In the genomic region with DNA sequence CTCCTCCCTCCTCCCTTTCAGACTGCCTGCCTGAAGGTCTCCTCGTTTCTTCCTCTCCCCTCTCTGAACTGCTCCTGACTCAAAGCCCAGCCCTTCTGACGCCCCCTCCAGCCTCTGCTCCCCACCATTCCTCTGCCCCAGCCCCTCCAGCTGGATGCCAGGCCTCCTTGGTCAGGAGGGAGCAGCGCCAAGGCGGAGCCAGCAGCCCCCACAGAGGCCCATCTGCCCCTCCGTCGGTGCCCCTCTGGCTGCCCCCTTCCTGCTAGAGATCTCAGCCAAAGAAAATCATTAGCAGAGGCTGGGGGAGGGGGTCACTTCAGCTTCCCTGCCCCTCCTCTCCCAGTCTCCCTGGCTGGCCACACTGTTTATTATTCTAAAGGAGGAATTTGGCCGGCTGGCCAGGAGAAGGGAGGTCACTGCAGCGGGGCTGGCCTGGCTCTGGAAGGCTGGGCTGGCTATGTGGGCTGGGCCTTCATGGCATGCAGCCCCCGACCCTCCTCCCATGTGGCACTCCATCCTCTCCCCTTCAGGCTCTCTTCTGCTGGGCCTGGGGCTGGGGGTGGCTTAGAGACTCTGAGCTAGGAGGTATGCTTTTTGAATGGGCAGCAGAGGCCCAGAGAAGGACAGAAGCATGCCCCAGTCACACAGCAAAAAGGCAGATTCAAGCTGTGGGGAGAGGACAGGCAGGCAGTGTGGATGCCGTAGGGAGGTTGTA, we compare ENCODE assay signal across 9 cellular contexts. TPM values are rescaled to one million over a fixed set of nuclear protein-coding genes. Genes with fewer than 3 reads are reported as not detected.
A peak's percentile ranks its signal among the peaks of the same experiment; 100 is the strongest.
DNase-seq lines count a peak whose midpoint lies in the region; ATAC-seq and TF ChIP-seq lines count a peak whose summit lies in the region.
"Had no signal": no experiment of that assay in that cellular context is flagged by ENCODE, and none has a peak within 500 bp of the region (broad histone marks: within the 10 kb centered on the region; RNA-seq: fewer than 3 reads in every experiment).

No MANE protein-coding gene starts in this region.

- DNase-seq in AG04450 (ENCODE audit: low read depth, low spot score) (peak; percentile 90), SK-N-SH (peak; percentile 80), foreskin fibroblast (peak; percentile 79 to 90), nucleus accumbens (lab: John Stamatoyannopoulos, UW) (peak in 38 of 56 donors; percentile 9 to 80 (median 44)), RWPE1 (ENCODE audit: low spot score) (no peak), NCI-H2029 (lab: John Stamatoyannopoulos, UW) (no peak), NCI-H187 (lab: John Stamatoyannopoulos, UW) (no peak)
- DNase-seq: DMS53 had no signal

- no peaks in the 10 kb centered on the region for H3K9me2 ChIP-seq in SK-N-SH

- CTCF ChIA-PET in AG04450 (lab: Charles Lee), result interaction anchor here (0.6 to 1.9 kb wide), 7 partner anchors 8 to 213 kb away, joined by 3 to 8 read pairs (median 5); a partner anchor contains a TSS
- CTCF ChIA-PET in SK-N-SH (lab: Yijun Ruan, JAX), result interaction anchor here (1.1 to 2.6 kb wide), 11 partner anchors 8 to 704 kb away, joined by 3 to 15 read pairs (median 4); no protein-coding TSS in a partner anchor
- CTCF ChIA-PET in RWPE1 (lab: Yijun Ruan, JAX), result interaction anchor here (1.6 kb wide), 1 partner anchor 16 kb away, joined by 4 read pairs; no protein-coding TSS in a partner anchor

- H3K4me3 ChIP-seq in AG04450 (ENCODE audit: low read depth, low read length) (peak overlapping the region; percentile 41), SK-N-SH (ENCODE audit: low read depth in 2 of 2, low read length in 1 of 2) (no peak overlapping the region), foreskin fibroblast (ENCODE audit: low read depth in 1 of 2, low read length in 2 of 2) (peak overlapping the region in 1 of 2 donors; percentile 8)

- H3K27me3 ChIP-seq in AG04450 (ENCODE audit: control insufficient read depth, insufficient read depth, low read length) (no peaks in the 10 kb centered on the region), SK-N-SH (ENCODE audit: insufficient read depth) (no peaks in the 10 kb centered on the region)

- peak; percentile 24; the same call in 1 of the 2 replicates for TF ChIP-seq RAD21 in SK-N-SH (IDR thresholded peaks at IDR 0.05; ENCODE audit: low read length)

- H2AFZ ChIP-seq in SK-N-SH (ENCODE audit: low read depth), result 0 out of 2 replicates have a peak overlapping the region, but pooled peaks have one; percentile 13

- TF ChIP-seq EP300 in SK-N-SH (IDR thresholded peaks at IDR 0.05; ENCODE audit: borderline replicate concordance in 1 of 2, low read depth in 1 of 2, low read length in 1 of 2), result peak in 1 of 2 experiments; percentile 50; a peak in 2 of 4 replicates

- peaks cover 11 to 28% of the 10 kb centered on the region in 2 experiments for H3K36me3 ChIP-seq in SK-N-SH (replicated peaks in 1 of 2; ENCODE audit: control insufficient read depth in 1 of 2, insufficient read depth in 2 of 2, low read length in 1 of 2)

- no peak for ATAC-seq in HG03045 (IDR thresholded peaks at IDR 0.05; ENCODE audit: unreplicated experiment)

- peak overlapping the region; percentile 100 for H3K27ac ChIP-seq in AG04450 (ENCODE audit: low read depth, low read length)
- H3K27ac ChIP-seq in SK-N-SH (ENCODE audit: low read depth in 2 of 2, low read length in 1 of 2), result peak overlapping the region; percentile 87 to 99
- H3K27ac ChIP-seq in RWPE1, result no peak overlapping the region

- peak overlapping the region; percentile 38; the same call in 1 of the 2 replicates for H3K9ac ChIP-seq in SK-N-SH

- POLR2A ChIA-PET in AG04450 (lab: Yijun Ruan, JAX) (interaction anchor here (1.1 to 4.0 kb wide), 8 partner anchors 14 to 296 kb away, joined by 3 to 31 read pairs (median 3); a partner anchor contains a TSS), SK-N-SH (lab: Yijun Ruan, JAX) (interaction anchor here (1.0 kb wide), 1 partner anchor 17 kb away, joined by 3 read pairs; a partner anchor contains a TSS), RWPE1 (lab: Yijun Ruan, JAX; ENCODE audit: low non-redundant PET) (no interaction called here)

- 25% methylated on average over 10 of the region's 10 CpGs for WGBS in SK-N-SH (ENCODE audit: low lambda C conversion rate)

- H3K4me2 ChIP-seq in SK-N-SH, result peak overlapping the region; percentile 74

- TF ChIP-seq CTCF in AG04450 (IDR thresholded peaks at IDR 0.05; ENCODE audit: low read depth, low read length) (no peak), SK-N-SH (IDR thresholded peaks at IDR 0.05) (no peak), foreskin fibroblast (IDR thresholded peaks at IDR 0.05; ENCODE audit: low read depth, low read length) (no peak), RWPE1 (conservative IDR thresholded peaks at IDR 0.05; ENCODE audit: low read depth) (no peak)

- peaks cover 24% of the 10 kb centered on the region for H3F3A ChIP-seq in SK-N-SH (replicated peaks; ENCODE audit: insufficient read depth)

- H3K79me2 ChIP-seq in SK-N-SH (ENCODE audit: insufficient read depth), result peaks cover 35% of the 10 kb centered on the region

- H3K9me3 ChIP-seq in AG04450 (ENCODE audit: control insufficient read depth, insufficient read depth, low read length) (no peaks in the 10 kb centered on the region; the same call in 1 of the 2 replicates), SK-N-SH (no peaks in the 10 kb centered on the region)

- H3K4me1 ChIP-seq in SK-N-SH (ENCODE audit: control insufficient read depth in 1 of 2, insufficient read depth in 2 of 2, low read depth in 1 of 2, low read length in 1 of 2), result peaks cover 59 to 76% of the 10 kb centered on the region in 2 experiments

- no peaks in the 10 kb centered on the region for H4K20me1 ChIP-seq in SK-N-SH (ENCODE audit: insufficient read depth)

TF ChIP-seq in SK-N-SH, 30 proteins besides CTCF, POLR2A, EP300 and RAD21 (continues in another document):
- TF ChIP-seq TCF12 (IDR thresholded peaks at IDR 0.05) (peak; percentile 72), FOXJ3 (CRISPR knock-in tag; IDR thresholded peaks at IDR 0.05) (no peak), MEF2A (IDR thresholded peaks at IDR 0.05; ENCODE audit: borderline replicate concordance, low read depth) (no peak), POLR2AphosphoS5 (IDR thresholded peaks at IDR 0.05; ENCODE audit: low read depth, low read length) (no peak), NFIC (IDR thresholded peaks at IDR 0.05; ENCODE audit: borderline replicate concordance) (peak; percentile 68), MXI1 (IDR thresholded peaks at IDR 0.05; ENCODE audit: low read depth, low read length) (no peak)
- TF ChIP-seq, protein P1, sequence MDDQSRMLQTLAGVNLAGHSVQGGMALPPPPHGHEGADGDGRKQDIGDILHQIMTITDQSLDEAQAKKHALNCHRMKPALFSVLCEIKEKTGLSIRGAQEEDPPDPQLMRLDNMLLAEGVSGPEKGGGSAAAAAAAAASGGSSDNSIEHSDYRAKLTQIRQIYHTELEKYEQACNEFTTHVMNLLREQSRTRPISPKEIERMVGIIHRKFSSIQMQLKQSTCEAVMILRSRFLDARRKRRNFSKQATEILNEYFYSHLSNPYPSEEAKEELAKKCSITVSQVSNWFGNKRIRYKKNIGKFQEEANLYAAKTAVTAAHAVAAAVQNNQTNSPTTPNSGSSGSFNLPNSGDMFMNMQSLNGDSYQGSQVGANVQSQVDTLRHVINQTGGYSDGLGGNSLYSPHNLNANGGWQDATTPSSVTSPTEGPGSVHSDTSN (IDR thresholded peaks at IDR 0.05), result peak; percentile 24; the same call in 1 of the 2 replicates
- TF ChIP-seq, protein P2, sequence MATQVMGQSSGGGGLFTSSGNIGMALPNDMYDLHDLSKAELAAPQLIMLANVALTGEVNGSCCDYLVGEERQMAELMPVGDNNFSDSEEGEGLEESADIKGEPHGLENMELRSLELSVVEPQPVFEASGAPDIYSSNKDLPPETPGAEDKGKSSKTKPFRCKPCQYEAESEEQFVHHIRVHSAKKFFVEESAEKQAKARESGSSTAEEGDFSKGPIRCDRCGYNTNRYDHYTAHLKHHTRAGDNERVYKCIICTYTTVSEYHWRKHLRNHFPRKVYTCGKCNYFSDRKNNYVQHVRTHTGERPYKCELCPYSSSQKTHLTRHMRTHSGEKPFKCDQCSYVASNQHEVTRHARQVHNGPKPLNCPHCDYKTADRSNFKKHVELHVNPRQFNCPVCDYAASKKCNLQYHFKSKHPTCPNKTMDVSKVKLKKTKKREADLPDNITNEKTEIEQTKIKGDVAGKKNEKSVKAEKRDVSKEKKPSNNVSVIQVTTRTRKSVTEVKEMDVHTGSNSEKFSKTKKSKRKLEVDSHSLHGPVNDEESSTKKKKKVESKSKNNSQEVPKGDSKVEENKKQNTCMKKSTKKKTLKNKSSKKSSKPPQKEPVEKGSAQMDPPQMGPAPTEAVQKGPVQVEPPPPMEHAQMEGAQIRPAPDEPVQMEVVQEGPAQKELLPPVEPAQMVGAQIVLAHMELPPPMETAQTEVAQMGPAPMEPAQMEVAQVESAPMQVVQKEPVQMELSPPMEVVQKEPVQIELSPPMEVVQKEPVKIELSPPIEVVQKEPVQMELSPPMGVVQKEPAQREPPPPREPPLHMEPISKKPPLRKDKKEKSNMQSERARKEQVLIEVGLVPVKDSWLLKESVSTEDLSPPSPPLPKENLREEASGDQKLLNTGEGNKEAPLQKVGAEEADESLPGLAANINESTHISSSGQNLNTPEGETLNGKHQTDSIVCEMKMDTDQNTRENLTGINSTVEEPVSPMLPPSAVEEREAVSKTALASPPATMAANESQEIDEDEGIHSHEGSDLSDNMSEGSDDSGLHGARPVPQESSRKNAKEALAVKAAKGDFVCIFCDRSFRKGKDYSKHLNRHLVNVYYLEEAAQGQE (IDR thresholded peaks at IDR 0.05; ENCODE audit: low read depth, low read length), result no peak

RNA-seq across cellular contexts. Expression of a gene that starts 16.9 kb away (rescaled TPM):
- polyA plus RNA-seq in AG04450 (2011; rRNA removed), result 118 and 149 TPM in 2 replicates
- 317 and 389 TPM in 2 replicates for polyA minus RNA-seq in AG04450 (2011; rRNA and poly(A)+ RNA removed)
- polyA plus RNA-seq in SK-N-SH (2012; rRNA removed), result 25.9 and 32.1 TPM in 2 replicates
- polyA plus RNA-seq in SK-N-SH (2012; cell fraction: cytosol; rRNA removed), result 13.2 and 19.7 TPM in 2 replicates
- 57.0 and 58.5 TPM in 2 replicates for polyA plus RNA-seq in SK-N-SH (2012; cell fraction: nucleus; rRNA removed)

RNA-seq across cellular contexts. Expression of a gene that starts 27.9 kb away (rescaled TPM):
- polyA plus RNA-seq in AG04450 (2011; rRNA removed) (0.30 and 0.41 TPM in 2 replicates), SK-N-SH (2012; rRNA removed) (0.23 and 0.26 TPM in 2 replicates)
- polyA minus RNA-seq in AG04450 (2011; rRNA and poly(A)+ RNA removed), result 0.26 TPM in 1 of 2 replicates, not detected in the other
- polyA plus RNA-seq in SK-N-SH (2012; cell fraction: cytosol; rRNA removed), result 0.19 and 0.26 TPM in 2 replicates
- polyA plus RNA-seq in SK-N-SH (2012; cell fraction: nucleus; rRNA removed), result 0.25 and 0.39 TPM in 2 replicates

RNA-seq across cellular contexts. Expression of a gene that starts 51.2 kb away (rescaled TPM):
- polyA plus RNA-seq in AG04450 (2011; rRNA removed), result not detected in 2 replicates
- 0.09 and 0.18 TPM in 2 replicates for polyA minus RNA-seq in AG04450 (2011; rRNA and poly(A)+ RNA removed)
- polyA plus RNA-seq in SK-N-SH (2012; rRNA removed), result not detected in 2 replicates
- not detected in 2 replicates for polyA plus RNA-seq in SK-N-SH (2012; cell fraction: cytosol; rRNA removed)
- polyA plus RNA-seq in SK-N-SH (2012; cell fraction: nucleus; rRNA removed), result 0.04 and 0.08 TPM in 2 replicates

RNA-seq across cellular contexts. Expression of a gene that starts 52.4 kb away (rescaled TPM):
- 0.09 and 0.12 TPM in 2 replicates for polyA plus RNA-seq in AG04450 (2011; rRNA removed)
- 0.69 TPM in 1 of 2 replicates, not detected in the other for polyA minus RNA-seq in AG04450 (2011; rRNA and poly(A)+ RNA removed)
- polyA plus RNA-seq in SK-N-SH (2012; rRNA removed), result 0.15 and 0.25 TPM in 2 replicates
- polyA plus RNA-seq in SK-N-SH (2012; cell fraction: cytosol; rRNA removed), result 0.10 and 0.30 TPM in 2 replicates
- 0.49 and 0.69 TPM in 2 replicates for polyA plus RNA-seq in SK-N-SH (2012; cell fraction: nucleus; rRNA removed)

Comparison
In these comparisons a context has a peak if more than half of its experiments do, and no peak if none do; other contexts are left out.
1. DNase-seq: peak in AG04450 (single experiment), SK-N-SH (single experiment), foreskin fibroblast (2 of 2) and nucleus accumbens (38 of 56); none in RWPE1 (single experiment), NCI-H2029 (single experiment) and NCI-H187 (0 of 2).